In the genomic region with DNA sequence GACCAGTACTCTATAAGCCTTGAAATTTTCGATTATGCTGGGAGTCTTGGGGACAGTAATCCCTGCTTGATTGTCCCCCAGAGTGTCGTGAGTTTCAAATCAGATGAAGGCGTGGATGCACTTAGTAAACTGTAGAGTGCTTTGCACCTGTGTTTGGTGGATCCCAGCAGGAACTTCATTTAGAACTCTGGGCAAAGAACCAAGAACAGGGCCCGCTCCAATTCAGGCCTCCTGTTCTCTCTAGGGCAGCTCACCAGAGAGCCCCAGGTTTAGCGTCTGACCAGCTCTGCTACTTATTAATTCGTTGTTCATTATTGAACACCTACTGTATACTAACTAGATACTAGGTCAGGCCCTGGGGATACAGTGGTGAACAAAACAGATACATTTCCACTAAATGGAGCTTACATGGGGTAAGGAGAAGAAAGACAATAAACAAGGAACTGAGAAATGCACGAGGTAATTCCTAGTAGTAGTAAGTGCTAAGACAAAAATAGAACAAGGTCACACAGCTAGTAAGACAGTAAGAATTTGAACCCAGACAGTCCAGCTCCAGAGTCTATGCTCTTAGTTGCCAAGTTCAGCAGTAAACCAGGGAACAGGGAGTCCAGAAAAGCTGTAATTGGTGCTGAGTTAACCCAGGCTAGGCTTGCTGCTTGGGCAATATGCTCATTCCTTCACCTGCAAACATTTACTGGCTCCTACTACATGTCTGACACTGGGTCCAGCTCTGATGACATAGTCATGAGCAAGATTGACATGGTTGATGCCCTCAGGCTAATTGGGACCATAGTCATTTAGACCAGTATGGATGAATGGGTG, we compare ENCODE assay signal across 10 cellular contexts. TPM values are rescaled to one million over a fixed set of nuclear protein-coding genes. Genes with fewer than 3 reads are reported as not detected.
A peak's percentile ranks its signal among the peaks of the same experiment; 100 is the strongest.
DNase-seq lines count a peak whose midpoint lies in the region; ATAC-seq and TF ChIP-seq lines count a peak whose summit lies in the region.
"Had no signal": no experiment of that assay in that cellular context is flagged by ENCODE, and none has a peak within 500 bp of the region (broad histone marks: within the 10 kb centered on the region; RNA-seq: fewer than 3 reads in every experiment).

No MANE protein-coding gene starts in this region.

- H3K4me1 Mint-ChIP-seq in activated T-cell treated with anti-CD3 and anti-CD28 coated beads, Interleukin-2, amount 50 U/mL, for 4 hours (ENCODE audit: low read depth), result peaks cover 44% of the 10 kb centered on the region
- peaks cover 41% of the 10 kb centered on the region for H3K4me1 Mint-ChIP-seq in activated CD8-positive, alpha-beta T cell treated with anti-CD3 and anti-CD28 coated beads for 36 hours (ENCODE audit: low read depth)

- H3K4me3 Mint-ChIP-seq in activated T-cell treated with anti-CD3 and anti-CD28 coated beads, Interleukin-2, amount 50 U/mL, for 4 hours, result peak overlapping the region; percentile 87
- peak overlapping the region; percentile 89 for H3K4me3 Mint-ChIP-seq in activated CD8-positive, alpha-beta T cell treated with anti-CD3 and anti-CD28 coated beads for 36 hours

- H3K9me3 Mint-ChIP-seq in activated T-cell treated with anti-CD3 and anti-CD28 coated beads, Interleukin-2, amount 50 U/mL, for 4 hours, result no peaks in the 10 kb centered on the region
- no peaks in the 10 kb centered on the region for H3K9me3 Mint-ChIP-seq in activated CD8-positive, alpha-beta T cell treated with anti-CD3 and anti-CD28 coated beads for 36 hours

- no peak for TF ChIP-seq POLR2A in testis (IDR thresholded peaks at IDR 0.05)

- peaks cover 26% of the 10 kb centered on the region for H3K36me3 ChIP-seq in left ventricle myocardium inferior
- H3K36me3 ChIP-seq in testis (ENCODE audit: low read depth, missing control alignments), result no peaks in the 10 kb centered on the region

- H3K27me3 Mint-ChIP-seq in activated T-cell treated with anti-CD3 and anti-CD28 coated beads, Interleukin-2, amount 50 U/mL, for 4 hours (ENCODE audit: low read depth), result no peaks in the 10 kb centered on the region
- no peaks in the 10 kb centered on the region for H3K27me3 Mint-ChIP-seq in activated CD8-positive, alpha-beta T cell treated with anti-CD3 and anti-CD28 coated beads for 36 hours

- intact Hi-C loops in activated CD8-positive, alpha-beta T cell treated with anti-CD3 and anti-CD28 coated beads for 36 hours (cut with micrococcal nuclease), result no loop called here
- intact Hi-C loops in left ventricle myocardium inferior (cut with micrococcal nuclease) (no loop called here), testis (cut with DNase I; ENCODE audit: low total_unique reads) (no loop called here)

- H3K4me1 ChIP-seq in left ventricle myocardium inferior (peaks cover 39% of the 10 kb centered on the region), testis (peaks cover 17% of the 10 kb centered on the region)

- no peak for DNase-seq in activated T-cell treated with anti-CD3 and anti-CD28 coated beads, Interleukin-2, amount 50 U/mL, for 4 hours
- no peak for DNase-seq in activated T-cell treated with anti-CD3 and anti-CD28 coated beads for 4 hours
- no peak for DNase-seq in activated CD8-positive, alpha-beta T cell treated with anti-CD3 and anti-CD28 coated beads for 36 hours
- no peak for DNase-seq in left ventricle myocardium inferior
- DNase-seq in testis, result peak; percentile 23
- no peak for DNase-seq in NCI-H1930 (lab: John Stamatoyannopoulos, UW)
- DNase-seq in NCI-H1105 treated with DMSO at 0.1 percent for 48 hours (lab: John Stamatoyannopoulos, UW), result no peak
- DNase-seq: NCI-H510A treated with DMSO at 0.1 percent for 48 hours had no signal

- H3K27me3 ChIP-seq in left ventricle myocardium inferior (ENCODE audit: low read depth), result no peaks in the 10 kb centered on the region
- no peaks in the 10 kb centered on the region for H3K27me3 ChIP-seq in testis

- peaks cover 25% of the 10 kb centered on the region for H3K36me3 Mint-ChIP-seq in activated T-cell treated with anti-CD3 and anti-CD28 coated beads, Interleukin-2, amount 50 U/mL, for 4 hours (ENCODE audit: insufficient read depth)
- H3K36me3 Mint-ChIP-seq in activated CD8-positive, alpha-beta T cell treated with anti-CD3 and anti-CD28 coated beads for 36 hours (ENCODE audit: low read depth), result peaks cover 33% of the 10 kb centered on the region

- no peaks in the 10 kb centered on the region for H3K9me3 ChIP-seq in left ventricle myocardium inferior (replicated peaks)
- no peaks in the 10 kb centered on the region for H3K9me3 ChIP-seq in testis

- no peak overlapping the region for H3K4me3 ChIP-seq in left ventricle myocardium inferior
- H3K4me3 ChIP-seq in testis, result no peak overlapping the region

- H3K27ac ChIP-seq in left ventricle myocardium inferior (replicated peaks), result peak overlapping the region; percentile 84
- peak overlapping the region in 1 of 2 donors; percentile 92 for H3K27ac ChIP-seq in testis
- H3K27ac ChIP-seq: C4-2B had no signal

- 50 to 53% methylated on average over 7 of the region's 7 CpGs for WGBS in testis, 2 donors

- POLR2A ChIA-PET in activated CD8-positive, alpha-beta T cell treated with anti-CD3 and anti-CD28 coated beads for 36 hours (lab: Charles Lee), result interaction anchor here (0.9 to 2.3 kb wide), 7 partner anchors 10 to 197 kb away, joined by 3 to 14 read pairs (median 3); partner anchors contain the start of genes SHISAL2A and TUT4

- H3K27ac Mint-ChIP-seq in activated CD8-positive, alpha-beta T cell treated with anti-CD3 and anti-CD28 coated beads for 36 hours, result peak overlapping the region; percentile 96

- CTCF ChIA-PET in activated CD8-positive, alpha-beta T cell treated with anti-CD3 and anti-CD28 coated beads for 36 hours (lab: Charles Lee), result interaction anchor here (0.8 to 1.9 kb wide), 5 partner anchors 11 to 82 kb away, joined by 3 to 5 read pairs (median 3); no protein-coding TSS in a partner anchor

- ATAC-seq in activated T-cell treated with anti-CD3 and anti-CD28 coated beads, Interleukin-2, amount 50 U/mL, for 4 hours, result no peak
- ATAC-seq in activated CD8-positive, alpha-beta T cell treated with anti-CD3 and anti-CD28 coated beads for 36 hours, result no peak
- ATAC-seq in HG02973 (IDR thresholded peaks at IDR 0.05; ENCODE audit: unreplicated experiment), result no peak

- TF ChIP-seq CTCF in activated CD8-positive, alpha-beta T cell treated with anti-CD3 and anti-CD28 coated beads for 36 hours (IDR thresholded peaks at IDR 0.05), result no peak
- TF ChIP-seq CTCF in left ventricle myocardium inferior (IDR thresholded peaks at IDR 0.05; ENCODE audit: borderline replicate concordance) (no peak), testis (IDR thresholded peaks at IDR 0.05) (no peak)

RNA-seq across cellular contexts. Expression of gene GPX7, which starts 1.7 kb away (rescaled TPM):
- 10 to 100 TPM; 18.6 to 20.0 (median 19.1) TPM for total RNA-seq in activated T-cell treated with anti-CD3 and anti-CD28 coated beads, Interleukin-2, amount 50 U/mL, for 4 hours
- 10 to 100 TPM; 21.5 TPM for total RNA-seq in activated CD8-positive, alpha-beta T cell treated with anti-CD3 and anti-CD28 coated beads for 36 hours
- 5.2 TPM for total RNA-seq in left ventricle myocardium inferior
- total RNA-seq in testis, result 10 to 100 TPM; 23.2 to 26.6 TPM
- 14.5 TPM for polyA plus RNA-seq in testis (ENCODE audit: insufficient read depth, low read depth, low replicate concordance)

RNA-seq across cellular contexts. Expression of gene SHISAL2A, which starts 29.1 kb away (rescaled TPM):
- 1 to 10 TPM; 4.9 to 7.5 (median 5.2) TPM for total RNA-seq in activated T-cell treated with anti-CD3 and anti-CD28 coated beads, Interleukin-2, amount 50 U/mL, for 4 hours
- 10 to 100 TPM; 14.6 to 16.2 TPM for total RNA-seq in activated CD8-positive, alpha-beta T cell treated with anti-CD3 and anti-CD28 coated beads for 36 hours
- not detected for total RNA-seq in left ventricle myocardium inferior
- total RNA-seq in testis, result 1 to 10 TPM; 4.8 to 5.0 TPM
- polyA plus RNA-seq in testis (ENCODE audit: insufficient read depth, low read depth, low replicate concordance), result 2.2 TPM

RNA-seq across cellular contexts. Expression of gene TUT4, which starts 51.0 kb away (rescaled TPM):
- 10 to 100 TPM; 36.7 to 37.7 (median 36.8) TPM for total RNA-seq in activated T-cell treated with anti-CD3 and anti-CD28 coated beads, Interleukin-2, amount 50 U/mL, for 4 hours
- total RNA-seq in activated CD8-positive, alpha-beta T cell treated with anti-CD3 and anti-CD28 coated beads for 36 hours, result 10 to 100 TPM; 51.6 to 59.0 TPM
- 30.9 TPM for total RNA-seq in left ventricle myocardium inferior
- 100 to 1,000 TPM; 136 to 146 TPM for total RNA-seq in testis
- polyA plus RNA-seq in testis (ENCODE audit: insufficient read depth, low read depth, low replicate concordance), result 63.3 TPM
